Comparison of ENCODE assay signal across 8 cellular contexts in genomic region chrX:23742693-23743622, GRCh38.
A peak's percentile ranks its signal among the peaks of the same experiment; 100 is the strongest.
DNase-seq lines count a peak whose midpoint lies in the region; ATAC-seq and TF ChIP-seq lines count a peak whose summit lies in the region.

A gene with protein sequence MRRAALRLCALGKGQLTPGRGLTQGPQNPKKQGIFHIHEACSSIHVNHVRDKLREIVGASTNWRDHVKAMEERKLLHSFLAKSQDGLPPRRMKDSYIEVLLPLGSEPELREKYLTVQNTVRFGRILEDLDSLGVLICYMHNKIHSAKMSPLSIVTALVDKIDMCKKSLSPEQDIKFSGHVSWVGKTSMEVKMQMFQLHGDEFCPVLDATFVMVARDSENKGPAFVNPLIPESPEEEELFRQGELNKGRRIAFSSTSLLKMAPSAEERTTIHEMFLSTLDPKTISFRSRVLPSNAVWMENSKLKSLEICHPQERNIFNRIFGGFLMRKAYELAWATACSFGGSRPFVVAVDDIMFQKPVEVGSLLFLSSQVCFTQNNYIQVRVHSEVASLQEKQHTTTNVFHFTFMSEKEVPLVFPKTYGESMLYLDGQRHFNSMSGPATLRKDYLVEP (minus strand): TSS chrX:23743276. CDS start chrX:23743144, 132 bp downstream.

- peak within 1 kb of the TSS; percentile 76 for H3K4me3 ChIP-seq in GM12864 (ENCODE audit: low read depth, low read length)

- TF ChIP-seq CTCF in GM12864 (IDR thresholded peaks at IDR 0.05; ENCODE audit: low read depth, low read length, missing control alignments), result no peak

- peak; percentile 91 for ATAC-seq in HG02571 (IDR thresholded peaks at IDR 0.05; ENCODE audit: unreplicated experiment)

- DNase-seq in GM12864 (ENCODE audit: low read depth), result peak; percentile 65
- DNase-seq in NCI-H1092 (lab: John Stamatoyannopoulos, UW), result peak; percentile 2
- peak; percentile 56 for DNase-seq in T-helper 9 cell
- DNase-seq in astrocyte of the hippocampus (ENCODE audit: low read depth, low spot score), result peak; percentile 95
- DNase-seq in hippocampal formation (lab: John Stamatoyannopoulos, UW), result peak; percentile 17 to 61
- DNase-seq in retina, result peak; percentile 86
- no peak for DNase-seq in NCI-H2107 (lab: John Stamatoyannopoulos, UW)
